Comparison of ENCODE assay signal across 1 cellular context in genomic region chr16:31032736-31033708, GRCh38.
TF ChIP-seq lines count a peak whose summit lies in the region.

A gene with protein sequence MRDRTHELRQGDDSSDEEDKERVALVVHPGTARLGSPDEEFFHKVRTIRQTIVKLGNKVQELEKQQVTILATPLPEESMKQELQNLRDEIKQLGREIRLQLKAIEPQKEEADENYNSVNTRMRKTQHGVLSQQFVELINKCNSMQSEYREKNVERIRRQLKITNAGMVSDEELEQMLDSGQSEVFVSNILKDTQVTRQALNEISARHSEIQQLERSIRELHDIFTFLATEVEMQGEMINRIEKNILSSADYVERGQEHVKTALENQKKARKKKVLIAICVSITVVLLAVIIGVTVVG (plus strand): TSS chr16:31033558. CDS start chr16:31033806, 248 bp downstream.

TF ChIP-seq in HepG2, 621 proteins besides CTCF, POLR2A, EP300 and RAD21 (continued from another document and continues in another):
- TF ChIP-seq, protein P1, sequence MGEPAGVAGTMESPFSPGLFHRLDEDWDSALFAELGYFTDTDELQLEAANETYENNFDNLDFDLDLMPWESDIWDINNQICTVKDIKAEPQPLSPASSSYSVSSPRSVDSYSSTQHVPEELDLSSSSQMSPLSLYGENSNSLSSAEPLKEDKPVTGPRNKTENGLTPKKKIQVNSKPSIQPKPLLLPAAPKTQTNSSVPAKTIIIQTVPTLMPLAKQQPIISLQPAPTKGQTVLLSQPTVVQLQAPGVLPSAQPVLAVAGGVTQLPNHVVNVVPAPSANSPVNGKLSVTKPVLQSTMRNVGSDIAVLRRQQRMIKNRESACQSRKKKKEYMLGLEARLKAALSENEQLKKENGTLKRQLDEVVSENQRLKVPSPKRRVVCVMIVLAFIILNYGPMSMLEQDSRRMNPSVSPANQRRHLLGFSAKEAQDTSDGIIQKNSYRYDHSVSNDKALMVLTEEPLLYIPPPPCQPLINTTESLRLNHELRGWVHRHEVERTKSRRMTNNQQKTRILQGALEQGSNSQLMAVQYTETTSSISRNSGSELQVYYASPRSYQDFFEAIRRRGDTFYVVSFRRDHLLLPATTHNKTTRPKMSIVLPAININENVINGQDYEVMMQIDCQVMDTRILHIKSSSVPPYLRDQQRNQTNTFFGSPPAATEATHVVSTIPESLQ (CRISPR knock-in tag; conservative IDR thresholded peaks at IDR 0.05): no peak
- TF ChIP-seq WIZ (CRISPR knock-in tag; IDR thresholded peaks at IDR 0.05) (peak; percentile 75; the same call in 1 of the 2 replicates), ZBTB7A (CRISPR knock-in tag; IDR thresholded peaks at IDR 0.05) (peak; percentile 91), ZNF687 (CRISPR knock-in tag; IDR thresholded peaks at IDR 0.05) (peak; percentile 99), ZNF589 (CRISPR knock-in tag; conservative IDR thresholded peaks at IDR 0.05) (no peak; the same call in none of the 2 replicates), FUBP1 (CRISPR knock-in tag; IDR thresholded peaks at IDR 0.05; ENCODE audit: borderline replicate concordance) (0 out of 2 replicates have a peak, but pooled peaks have one; percentile 20), RFXAP (CRISPR knock-in tag; IDR thresholded peaks at IDR 0.05; ENCODE audit: borderline replicate concordance) (peak; percentile 64; the same call in 1 of the 2 replicates), PRMT3 (CRISPR knock-in tag; IDR thresholded peaks at IDR 0.05; ENCODE audit: borderline replicate concordance, low read depth) (no peak), ZNF138 (CRISPR knock-in tag; IDR thresholded peaks at IDR 0.05; ENCODE audit: low read depth) (no peak; the same call in 1 of the 2 replicates), MEIS1 (CRISPR knock-in tag; IDR thresholded peaks at IDR 0.05; ENCODE audit: borderline replicate concordance) (no peak; the same call in 1 of the 2 replicates), GPN1 (CRISPR knock-in tag; IDR thresholded peaks at IDR 0.05; ENCODE audit: borderline replicate concordance) (peak; percentile 44; the same call in 1 of the 2 replicates), ISX (CRISPR knock-in tag; conservative IDR thresholded peaks at IDR 0.05) (no peak), SRSF1 (optimal IDR thresholded peaks at IDR 0.05; ENCODE audit: low read depth, low read length) (peak; percentile 93), IRF1 (CRISPR knock-in tag; IDR thresholded peaks at IDR 0.05; ENCODE audit: low read depth) (no peak), PTBP1 (IDR thresholded peaks at IDR 0.05; ENCODE audit: low read depth, low read length, poor library complexity, severe bottlenecking) (no peak), TCF12 (IDR thresholded peaks at IDR 0.05) (no peak), TCF12 (CRISPR knock-in tag; IDR thresholded peaks at IDR 0.05) (no peak), ZNF552 (CRISPR knock-in tag; IDR thresholded peaks at IDR 0.05; ENCODE audit: borderline replicate concordance) (peak; percentile 94), MXI1 (IDR thresholded peaks at IDR 0.05; ENCODE audit: borderline replicate concordance, low read depth, low read length) (peak; percentile 75; the same call in 2 of the 3 replicates), HNRNPLL (IDR thresholded peaks at IDR 0.05; ENCODE audit: low read depth, low read length, poor library complexity, severe bottlenecking) (peak; percentile 89), NR2F6 (IDR thresholded peaks at IDR 0.05) (no peak), NR2F6 (CRISPR knock-in tag; IDR thresholded peaks at IDR 0.05) (peak; percentile 41; the same call in 1 of the 2 replicates)
- TF ChIP-seq, protein P2, sequence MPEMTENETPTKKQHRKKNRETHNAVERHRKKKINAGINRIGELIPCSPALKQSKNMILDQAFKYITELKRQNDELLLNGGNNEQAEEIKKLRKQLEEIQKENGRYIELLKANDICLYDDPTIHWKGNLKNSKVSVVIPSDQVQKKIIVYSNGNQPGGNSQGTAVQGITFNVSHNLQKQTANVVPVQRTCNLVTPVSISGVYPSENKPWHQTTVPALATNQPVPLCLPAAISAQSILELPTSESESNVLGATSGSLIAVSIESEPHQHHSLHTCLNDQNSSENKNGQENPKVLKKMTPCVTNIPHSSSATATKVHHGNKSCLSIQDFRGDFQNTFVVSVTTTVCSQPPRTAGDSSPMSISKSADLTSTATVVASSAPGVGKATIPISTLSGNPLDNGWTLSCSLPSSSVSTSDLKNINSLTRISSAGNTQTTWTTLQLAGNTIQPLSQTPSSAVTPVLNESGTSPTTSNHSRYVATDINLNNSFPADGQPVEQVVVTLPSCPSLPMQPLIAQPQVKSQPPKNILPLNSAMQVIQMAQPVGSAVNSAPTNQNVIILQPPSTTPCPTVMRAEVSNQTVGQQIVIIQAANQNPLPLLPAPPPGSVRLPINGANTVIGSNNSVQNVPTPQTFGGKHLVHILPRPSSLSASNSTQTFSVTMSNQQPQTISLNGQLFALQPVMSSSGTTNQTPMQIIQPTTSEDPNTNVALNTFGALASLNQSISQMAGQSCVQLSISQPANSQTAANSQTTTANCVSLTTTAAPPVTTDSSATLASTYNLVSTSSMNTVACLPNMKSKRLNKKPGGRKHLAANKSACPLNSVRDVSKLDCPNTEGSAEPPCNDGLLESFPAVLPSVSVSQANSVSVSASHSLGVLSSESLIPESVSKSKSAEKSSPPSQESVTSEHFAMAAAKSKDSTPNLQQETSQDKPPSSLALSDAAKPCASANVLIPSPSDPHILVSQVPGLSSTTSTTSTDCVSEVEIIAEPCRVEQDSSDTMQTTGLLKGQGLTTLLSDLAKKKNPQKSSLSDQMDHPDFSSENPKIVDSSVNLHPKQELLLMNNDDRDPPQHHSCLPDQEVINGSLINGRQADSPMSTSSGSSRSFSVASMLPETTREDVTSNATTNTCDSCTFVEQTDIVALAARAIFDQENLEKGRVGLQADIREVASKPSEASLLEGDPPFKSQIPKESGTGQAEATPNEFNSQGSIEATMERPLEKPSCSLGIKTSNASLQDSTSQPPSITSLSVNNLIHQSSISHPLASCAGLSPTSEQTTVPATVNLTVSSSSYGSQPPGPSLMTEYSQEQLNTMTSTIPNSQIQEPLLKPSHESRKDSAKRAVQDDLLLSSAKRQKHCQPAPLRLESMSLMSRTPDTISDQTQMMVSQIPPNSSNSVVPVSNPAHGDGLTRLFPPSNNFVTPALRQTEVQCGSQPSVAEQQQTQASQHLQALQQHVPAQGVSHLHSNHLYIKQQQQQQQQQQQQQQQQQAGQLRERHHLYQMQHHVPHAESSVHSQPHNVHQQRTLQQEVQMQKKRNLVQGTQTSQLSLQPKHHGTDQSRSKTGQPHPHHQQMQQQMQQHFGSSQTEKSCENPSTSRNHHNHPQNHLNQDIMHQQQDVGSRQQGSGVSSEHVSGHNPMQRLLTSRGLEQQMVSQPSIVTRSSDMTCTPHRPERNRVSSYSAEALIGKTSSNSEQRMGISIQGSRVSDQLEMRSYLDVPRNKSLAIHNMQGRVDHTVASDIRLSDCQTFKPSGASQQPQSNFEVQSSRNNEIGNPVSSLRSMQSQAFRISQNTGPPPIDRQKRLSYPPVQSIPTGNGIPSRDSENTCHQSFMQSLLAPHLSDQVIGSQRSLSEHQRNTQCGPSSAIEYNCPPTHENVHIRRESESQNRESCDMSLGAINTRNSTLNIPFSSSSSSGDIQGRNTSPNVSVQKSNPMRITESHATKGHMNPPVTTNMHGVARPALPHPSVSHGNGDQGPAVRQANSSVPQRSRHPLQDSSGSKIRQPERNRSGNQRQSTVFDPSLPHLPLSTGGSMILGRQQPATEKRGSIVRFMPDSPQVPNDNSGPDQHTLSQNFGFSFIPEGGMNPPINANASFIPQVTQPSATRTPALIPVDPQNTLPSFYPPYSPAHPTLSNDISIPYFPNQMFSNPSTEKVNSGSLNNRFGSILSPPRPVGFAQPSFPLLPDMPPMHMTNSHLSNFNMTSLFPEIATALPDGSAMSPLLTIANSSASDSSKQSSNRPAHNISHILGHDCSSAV (CRISPR knock-in tag; IDR thresholded peaks at IDR 0.05; ENCODE audit: borderline replicate concordance): 0 out of 2 replicates have a peak, but pooled peaks have one; percentile 61
- TF ChIP-seq, protein P3, sequence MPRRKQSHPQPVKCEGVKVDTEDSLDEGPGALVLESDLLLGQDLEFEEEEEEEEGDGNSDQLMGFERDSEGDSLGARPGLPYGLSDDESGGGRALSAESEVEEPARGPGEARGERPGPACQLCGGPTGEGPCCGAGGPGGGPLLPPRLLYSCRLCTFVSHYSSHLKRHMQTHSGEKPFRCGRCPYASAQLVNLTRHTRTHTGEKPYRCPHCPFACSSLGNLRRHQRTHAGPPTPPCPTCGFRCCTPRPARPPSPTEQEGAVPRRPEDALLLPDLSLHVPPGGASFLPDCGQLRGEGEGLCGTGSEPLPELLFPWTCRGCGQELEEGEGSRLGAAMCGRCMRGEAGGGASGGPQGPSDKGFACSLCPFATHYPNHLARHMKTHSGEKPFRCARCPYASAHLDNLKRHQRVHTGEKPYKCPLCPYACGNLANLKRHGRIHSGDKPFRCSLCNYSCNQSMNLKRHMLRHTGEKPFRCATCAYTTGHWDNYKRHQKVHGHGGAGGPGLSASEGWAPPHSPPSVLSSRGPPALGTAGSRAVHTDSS (CRISPR knock-in tag; conservative IDR thresholded peaks at IDR 0.05): 0 out of 2 replicates have a peak, but pooled peaks have one; percentile 59
- TF ChIP-seq, protein P4, sequence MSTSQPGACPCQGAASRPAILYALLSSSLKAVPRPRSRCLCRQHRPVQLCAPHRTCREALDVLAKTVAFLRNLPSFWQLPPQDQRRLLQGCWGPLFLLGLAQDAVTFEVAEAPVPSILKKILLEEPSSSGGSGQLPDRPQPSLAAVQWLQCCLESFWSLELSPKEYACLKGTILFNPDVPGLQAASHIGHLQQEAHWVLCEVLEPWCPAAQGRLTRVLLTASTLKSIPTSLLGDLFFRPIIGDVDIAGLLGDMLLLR (CRISPR knock-in tag; IDR thresholded peaks at IDR 0.05): 0 out of 2 replicates have a peak, but pooled peaks have one; percentile 63
- TF ChIP-seq, protein P5, sequence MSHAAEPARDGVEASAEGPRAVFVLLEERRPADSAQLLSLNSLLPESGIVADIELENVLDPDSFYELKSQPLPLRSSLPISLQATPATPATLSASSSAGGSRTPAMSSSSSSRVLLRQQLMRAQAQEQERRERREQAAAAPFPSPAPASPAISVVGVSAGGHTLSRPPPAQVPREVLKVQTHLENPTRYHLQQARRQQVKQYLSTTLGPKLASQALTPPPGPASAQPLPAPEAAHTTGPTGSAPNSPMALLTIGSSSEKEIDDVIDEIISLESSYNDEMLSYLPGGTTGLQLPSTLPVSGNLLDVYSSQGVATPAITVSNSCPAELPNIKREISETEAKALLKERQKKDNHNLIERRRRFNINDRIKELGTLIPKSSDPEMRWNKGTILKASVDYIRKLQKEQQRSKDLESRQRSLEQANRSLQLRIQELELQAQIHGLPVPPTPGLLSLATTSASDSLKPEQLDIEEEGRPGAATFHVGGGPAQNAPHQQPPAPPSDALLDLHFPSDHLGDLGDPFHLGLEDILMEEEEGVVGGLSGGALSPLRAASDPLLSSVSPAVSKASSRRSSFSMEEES (CRISPR knock-in tag; IDR thresholded peaks at IDR 0.05): peak; percentile 90
